ENCODE assay signal across 1 cellular context in the genomic region with DNA sequence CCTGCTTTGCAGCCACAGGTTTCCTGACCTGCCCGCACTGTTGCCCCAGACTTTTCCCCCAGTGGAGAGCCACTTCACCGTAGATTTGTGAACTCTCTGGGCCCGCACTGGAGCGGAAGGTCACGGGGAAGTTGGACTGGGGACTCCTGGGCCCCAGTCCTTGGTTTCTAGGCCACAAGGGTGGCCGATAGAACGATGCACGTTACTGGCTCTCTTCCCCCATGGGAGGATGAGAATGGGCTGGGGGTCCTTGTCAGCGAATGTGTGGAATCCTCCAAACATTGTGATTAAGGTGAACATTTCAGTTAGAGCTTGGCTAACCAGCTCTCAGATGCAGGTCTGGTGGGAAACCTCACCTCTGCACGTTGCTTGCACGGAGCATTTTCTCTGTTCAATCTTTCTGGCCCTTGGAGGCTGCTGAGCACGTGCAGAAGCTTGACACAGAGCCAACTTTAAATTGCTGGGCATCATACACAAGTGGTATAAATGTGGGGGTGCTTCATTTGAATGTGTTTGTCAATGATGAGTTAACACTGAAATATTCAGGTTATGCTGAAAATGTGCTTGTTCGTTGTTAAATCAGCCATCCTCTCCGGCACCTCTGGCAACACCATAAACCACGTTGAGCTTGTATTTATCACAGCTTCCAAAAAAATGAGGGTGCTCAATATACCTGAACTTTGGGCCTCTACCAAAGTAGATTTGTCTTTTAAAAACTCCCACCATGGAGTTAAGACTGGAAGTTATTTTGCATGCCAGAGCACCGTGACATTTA.
A peak's percentile ranks its signal among the peaks of the same experiment; 100 is the strongest.
TF ChIP-seq lines count a peak whose summit lies in the region.

No MANE protein-coding gene starts in this region.

TF ChIP-seq in HepG2, 621 proteins besides CTCF, POLR2A, EP300 and RAD21 (continued from another document and continues in another):
- TF ChIP-seq, protein P1, sequence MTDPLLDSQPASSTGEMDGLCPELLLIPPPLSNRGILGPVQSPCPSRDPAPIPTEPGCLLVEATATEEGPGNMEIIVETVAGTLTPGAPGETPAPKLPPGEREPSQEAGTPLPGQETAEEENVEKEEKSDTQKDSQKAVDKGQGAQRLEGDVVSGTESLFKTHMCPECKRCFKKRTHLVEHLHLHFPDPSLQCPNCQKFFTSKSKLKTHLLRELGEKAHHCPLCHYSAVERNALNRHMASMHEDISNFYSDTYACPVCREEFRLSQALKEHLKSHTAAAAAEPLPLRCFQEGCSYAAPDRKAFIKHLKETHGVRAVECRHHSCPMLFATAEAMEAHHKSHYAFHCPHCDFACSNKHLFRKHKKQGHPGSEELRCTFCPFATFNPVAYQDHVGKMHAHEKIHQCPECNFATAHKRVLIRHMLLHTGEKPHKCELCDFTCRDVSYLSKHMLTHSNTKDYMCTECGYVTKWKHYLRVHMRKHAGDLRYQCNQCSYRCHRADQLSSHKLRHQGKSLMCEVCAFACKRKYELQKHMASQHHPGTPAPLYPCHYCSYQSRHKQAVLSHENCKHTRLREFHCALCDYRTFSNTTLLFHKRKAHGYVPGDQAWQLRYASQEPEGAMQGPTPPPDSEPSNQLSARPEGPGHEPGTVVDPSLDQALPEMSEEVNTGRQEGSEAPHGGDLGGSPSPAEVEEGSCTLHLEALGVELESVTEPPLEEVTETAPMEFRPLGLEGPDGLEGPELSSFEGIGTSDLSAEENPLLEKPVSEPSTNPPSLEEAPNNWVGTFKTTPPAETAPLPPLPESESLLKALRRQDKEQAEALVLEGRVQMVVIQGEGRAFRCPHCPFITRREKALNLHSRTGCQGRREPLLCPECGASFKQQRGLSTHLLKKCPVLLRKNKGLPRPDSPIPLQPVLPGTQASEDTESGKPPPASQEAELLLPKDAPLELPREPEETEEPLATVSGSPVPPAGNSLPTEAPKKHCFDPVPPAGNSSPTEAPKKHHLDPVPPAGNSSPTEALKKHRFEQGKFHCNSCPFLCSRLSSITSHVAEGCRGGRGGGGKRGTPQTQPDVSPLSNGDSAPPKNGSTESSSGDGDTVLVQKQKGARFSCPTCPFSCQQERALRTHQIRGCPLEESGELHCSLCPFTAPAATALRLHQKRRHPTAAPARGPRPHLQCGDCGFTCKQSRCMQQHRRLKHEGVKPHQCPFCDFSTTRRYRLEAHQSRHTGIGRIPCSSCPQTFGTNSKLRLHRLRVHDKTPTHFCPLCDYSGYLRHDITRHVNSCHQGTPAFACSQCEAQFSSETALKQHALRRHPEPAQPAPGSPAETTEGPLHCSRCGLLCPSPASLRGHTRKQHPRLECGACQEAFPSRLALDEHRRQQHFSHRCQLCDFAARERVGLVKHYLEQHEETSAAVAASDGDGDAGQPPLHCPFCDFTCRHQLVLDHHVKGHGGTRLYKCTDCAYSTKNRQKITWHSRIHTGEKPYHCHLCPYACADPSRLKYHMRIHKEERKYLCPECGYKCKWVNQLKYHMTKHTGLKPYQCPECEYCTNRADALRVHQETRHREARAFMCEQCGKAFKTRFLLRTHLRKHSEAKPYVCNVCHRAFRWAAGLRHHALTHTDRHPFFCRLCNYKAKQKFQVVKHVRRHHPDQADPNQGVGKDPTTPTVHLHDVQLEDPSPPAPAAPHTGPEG (CRISPR knock-in tag; IDR thresholded peaks at IDR 0.05): no peak; the same call in 1 of the 2 replicates
- no peak for TF ChIP-seq ZC3H13 (CRISPR knock-in tag; IDR thresholded peaks at IDR 0.05)
- TF ChIP-seq ZNF121 (CRISPR knock-in tag; IDR thresholded peaks at IDR 0.05): no peak
- TF ChIP-seq ZNF816 (CRISPR knock-in tag; IDR thresholded peaks at IDR 0.05; ENCODE audit: borderline replicate concordance): no peak
- TF ChIP-seq ZFP36 (IDR thresholded peaks at IDR 0.05; ENCODE audit: borderline replicate concordance, low read depth, low read length, partially characterized antibody): no peak
- no peak for TF ChIP-seq IRF2 (CRISPR knock-in tag; IDR thresholded peaks at IDR 0.05)
- TF ChIP-seq HOXA3 (CRISPR knock-in tag; IDR thresholded peaks at IDR 0.05): no peak
- TF ChIP-seq ZNF484 (CRISPR knock-in tag; IDR thresholded peaks at IDR 0.05; ENCODE audit: borderline replicate concordance, low read depth): 0 out of 2 replicates have a peak, but pooled peaks have one; percentile 21
- TF ChIP-seq RCOR2 (CRISPR knock-in tag; IDR thresholded peaks at IDR 0.05): no peak
- TF ChIP-seq POGZ (CRISPR knock-in tag; IDR thresholded peaks at IDR 0.05): no peak
- 0 out of 2 replicates have a peak, but pooled peaks have one; percentile 18 for TF ChIP-seq HES4 (CRISPR knock-in tag; IDR thresholded peaks at IDR 0.05; ENCODE audit: borderline replicate concordance)
- TF ChIP-seq ZNF569 (CRISPR knock-in tag; IDR thresholded peaks at IDR 0.05; ENCODE audit: borderline replicate concordance): no peak
- TF ChIP-seq ZNF17 (CRISPR knock-in tag; IDR thresholded peaks at IDR 0.05): no peak
- TF ChIP-seq FOXA1 (IDR thresholded peaks at IDR 0.05): no peak
- TF ChIP-seq FOXA1 (CRISPR knock-in tag; IDR thresholded peaks at IDR 0.05): no peak
- no peak for TF ChIP-seq ZNF768 (CRISPR knock-in tag; IDR thresholded peaks at IDR 0.05)
- TF ChIP-seq HOXA9 (CRISPR knock-in tag; IDR thresholded peaks at IDR 0.05; ENCODE audit: borderline replicate concordance): no peak
- TF ChIP-seq MYPOP (CRISPR knock-in tag; IDR thresholded peaks at IDR 0.05): no peak; the same call in 1 of the 2 replicates
- TF ChIP-seq ZNF547 (CRISPR knock-in tag; IDR thresholded peaks at IDR 0.05): no peak
- no peak for TF ChIP-seq SALL2 (CRISPR knock-in tag; IDR thresholded peaks at IDR 0.05)
- TF ChIP-seq FLYWCH1 (CRISPR knock-in tag; IDR thresholded peaks at IDR 0.05): no peak
- no peak for TF ChIP-seq FOXM1 (CRISPR knock-in tag; IDR thresholded peaks at IDR 0.05)
- no peak for TF ChIP-seq NR2F6 (IDR thresholded peaks at IDR 0.05)
- TF ChIP-seq NR2F6 (CRISPR knock-in tag; IDR thresholded peaks at IDR 0.05): no peak
- no peak for TF ChIP-seq PRDM15 (CRISPR knock-in tag; IDR thresholded peaks at IDR 0.05)
- no peak; the same call in 1 of the 2 replicates for TF ChIP-seq GABPB1 (CRISPR knock-in tag; IDR thresholded peaks at IDR 0.05)
- TF ChIP-seq ZGPAT (CRISPR knock-in tag; IDR thresholded peaks at IDR 0.05): no peak; the same call in 1 of the 2 replicates
- no peak for TF ChIP-seq SKI (IDR thresholded peaks at IDR 0.05; ENCODE audit: partially characterized antibody)
- no peak for TF ChIP-seq KLF9 (CRISPR knock-in tag; IDR thresholded peaks at IDR 0.05; ENCODE audit: low read depth)
- no peak for TF ChIP-seq TSC22D2 (CRISPR knock-in tag; IDR thresholded peaks at IDR 0.05; ENCODE audit: borderline replicate concordance)
- no peak for TF ChIP-seq ZKSCAN1 (IDR thresholded peaks at IDR 0.05; ENCODE audit: low read length)
- TF ChIP-seq, protein P2, sequence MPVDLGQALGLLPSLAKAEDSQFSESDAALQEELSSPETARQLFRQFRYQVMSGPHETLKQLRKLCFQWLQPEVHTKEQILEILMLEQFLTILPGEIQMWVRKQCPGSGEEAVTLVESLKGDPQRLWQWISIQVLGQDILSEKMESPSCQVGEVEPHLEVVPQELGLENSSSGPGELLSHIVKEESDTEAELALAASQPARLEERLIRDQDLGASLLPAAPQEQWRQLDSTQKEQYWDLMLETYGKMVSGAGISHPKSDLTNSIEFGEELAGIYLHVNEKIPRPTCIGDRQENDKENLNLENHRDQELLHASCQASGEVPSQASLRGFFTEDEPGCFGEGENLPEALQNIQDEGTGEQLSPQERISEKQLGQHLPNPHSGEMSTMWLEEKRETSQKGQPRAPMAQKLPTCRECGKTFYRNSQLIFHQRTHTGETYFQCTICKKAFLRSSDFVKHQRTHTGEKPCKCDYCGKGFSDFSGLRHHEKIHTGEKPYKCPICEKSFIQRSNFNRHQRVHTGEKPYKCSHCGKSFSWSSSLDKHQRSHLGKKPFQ (CRISPR knock-in tag; IDR thresholded peaks at IDR 0.05; ENCODE audit: insufficient replicate concordance): no peak
- TF ChIP-seq KAT2B (IDR thresholded peaks at IDR 0.05; ENCODE audit: borderline replicate concordance, low read depth, low read length): no peak
- TF ChIP-seq MXI1 (IDR thresholded peaks at IDR 0.05; ENCODE audit: borderline replicate concordance, low read depth, low read length): no peak
- TF ChIP-seq ZNF776 (CRISPR knock-in tag; IDR thresholded peaks at IDR 0.05): no peak
- TF ChIP-seq ZNF20 (CRISPR knock-in tag; IDR thresholded peaks at IDR 0.05): no peak
- TF ChIP-seq PHF20 (CRISPR knock-in tag; IDR thresholded peaks at IDR 0.05): no peak
- no peak for TF ChIP-seq TBX3 (IDR thresholded peaks at IDR 0.05; ENCODE audit: borderline replicate concordance)
- TF ChIP-seq, protein P3, sequence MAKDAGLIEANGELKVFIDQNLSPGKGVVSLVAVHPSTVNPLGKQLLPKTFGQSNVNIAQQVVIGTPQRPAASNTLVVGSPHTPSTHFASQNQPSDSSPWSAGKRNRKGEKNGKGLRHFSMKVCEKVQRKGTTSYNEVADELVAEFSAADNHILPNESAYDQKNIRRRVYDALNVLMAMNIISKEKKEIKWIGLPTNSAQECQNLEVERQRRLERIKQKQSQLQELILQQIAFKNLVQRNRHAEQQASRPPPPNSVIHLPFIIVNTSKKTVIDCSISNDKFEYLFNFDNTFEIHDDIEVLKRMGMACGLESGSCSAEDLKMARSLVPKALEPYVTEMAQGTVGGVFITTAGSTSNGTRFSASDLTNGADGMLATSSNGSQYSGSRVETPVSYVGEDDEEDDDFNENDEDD (CRISPR knock-in tag; IDR thresholded peaks at IDR 0.05; ENCODE audit: borderline replicate concordance): no peak; the same call in 1 of the 2 replicates
- no peak for TF ChIP-seq ZNF773 (CRISPR knock-in tag; IDR thresholded peaks at IDR 0.05; ENCODE audit: borderline replicate concordance)
- peak; percentile 42 for TF ChIP-seq ASH2L (IDR thresholded peaks at IDR 0.05; ENCODE audit: insufficient read length, low read depth, low read length)
- no peak for TF ChIP-seq ZMYM3 (CRISPR knock-in tag; IDR thresholded peaks at IDR 0.05)
- TF ChIP-seq, protein P4, sequence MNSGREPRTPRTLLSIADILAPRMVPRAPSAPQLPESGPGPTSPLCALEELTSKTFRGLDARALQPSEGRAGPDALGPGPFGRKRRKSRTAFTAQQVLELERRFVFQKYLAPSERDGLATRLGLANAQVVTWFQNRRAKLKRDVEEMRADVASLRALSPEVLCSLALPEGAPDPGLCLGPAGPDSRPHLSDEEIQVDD (CRISPR knock-in tag; IDR thresholded peaks at IDR 0.05; ENCODE audit: borderline replicate concordance): no peak
- TF ChIP-seq HNRNPL (IDR thresholded peaks at IDR 0.05; ENCODE audit: low read depth, low read length): no peak
- TF ChIP-seq, protein P5, sequence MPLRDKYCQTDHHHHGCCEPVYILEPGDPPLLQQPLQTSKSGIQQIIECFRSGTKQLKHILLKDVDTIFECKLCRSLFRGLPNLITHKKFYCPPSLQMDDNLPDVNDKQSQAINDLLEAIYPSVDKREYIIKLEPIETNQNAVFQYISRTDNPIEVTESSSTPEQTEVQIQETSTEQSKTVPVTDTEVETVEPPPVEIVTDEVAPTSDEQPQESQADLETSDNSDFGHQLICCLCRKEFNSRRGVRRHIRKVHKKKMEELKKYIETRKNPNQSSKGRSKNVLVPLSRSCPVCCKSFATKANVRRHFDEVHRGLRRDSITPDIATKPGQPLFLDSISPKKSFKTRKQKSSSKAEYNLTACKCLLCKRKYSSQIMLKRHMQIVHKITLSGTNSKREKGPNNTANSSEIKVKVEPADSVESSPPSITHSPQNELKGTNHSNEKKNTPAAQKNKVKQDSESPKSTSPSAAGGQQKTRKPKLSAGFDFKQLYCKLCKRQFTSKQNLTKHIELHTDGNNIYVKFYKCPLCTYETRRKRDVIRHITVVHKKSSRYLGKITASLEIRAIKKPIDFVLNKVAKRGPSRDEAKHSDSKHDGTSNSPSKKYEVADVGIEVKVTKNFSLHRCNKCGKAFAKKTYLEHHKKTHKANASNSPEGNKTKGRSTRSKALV (CRISPR knock-in tag; IDR thresholded peaks at IDR 0.05): 0 out of 2 replicates have a peak, but pooled peaks have one; percentile 7
- TF ChIP-seq IRX3 (CRISPR knock-in tag; IDR thresholded peaks at IDR 0.05; ENCODE audit: borderline replicate concordance, low read depth): no peak
- no peak for TF ChIP-seq GABPA (IDR thresholded peaks at IDR 0.05; ENCODE audit: low read depth, low read length)
- no peak for TF ChIP-seq GABPA (CRISPR knock-in tag; IDR thresholded peaks at IDR 0.05; ENCODE audit: low read depth)
- TF ChIP-seq MYNN (CRISPR knock-in tag; IDR thresholded peaks at IDR 0.05; ENCODE audit: low read depth): no peak
